Comparison of ENCODE assay signal across 21 cellular contexts in genomic region chr15:60793656-60794055, GRCh38.
DNase-seq lines count a peak whose midpoint lies in the region; ATAC-seq and TF ChIP-seq lines count a peak whose summit lies in the region.
"Had no signal": no experiment of that assay in that cellular context is flagged by ENCODE, and none has a peak within 500 bp of the region (broad histone marks: within the 10 kb centered on the region; RNA-seq: fewer than 3 reads in every experiment).

No MANE protein-coding gene starts in this region.

- intact Hi-C loops in gastrocnemius medialis (cut with DNase I; ENCODE audit: low total_unique reads): no loop called here

- in situ Hi-C loops in GM23248 (cut with MboI) (loop anchor here (10.0 kb wide), 1 partner anchor 61 kb away; no protein-coding TSS in a partner anchor), gastrocnemius medialis (cut with MboI; ENCODE audit: low sequenced_read_pairs in 4 of 4) (no loop called here)

- no peaks in the 10 kb centered on the region for H3K27me3 ChIP-seq in GM23248 (replicated peaks; ENCODE audit: insufficient read depth)
- no peaks in the 10 kb centered on the region for H3K27me3 ChIP-seq in gastrocnemius medialis
- H3K27me3 ChIP-seq: SJCRH30 had no signal

- peaks cover 13% of the 10 kb centered on the region for H3F3A ChIP-seq in GM23248 (ENCODE audit: insufficient read depth)

- H4K20me1 ChIP-seq in GM23248 (ENCODE audit: insufficient read depth): no peaks in the 10 kb centered on the region

- peaks cover 36% of the 10 kb centered on the region for H3K4me1 Mint-ChIP-seq in T-helper 17 cell

- 17 to 18% methylated on average over 4 of the region's 4 CpGs for WGBS in GM23248 (ENCODE audit: low coverage in 1 of 2, low lambda C conversion rate in 2 of 2, missing lambda C conversion rate in 2 of 2), 2 experiments

- H3K4me3 Mint-ChIP-seq in T-helper 17 cell: no peak overlapping the region

- TF ChIP-seq CTCF in gastrocnemius medialis (IDR thresholded peaks at IDR 0.05 in 4 of 5, conservative IDR thresholded peaks at IDR 0.05 in 1 of 5): no peak

- H3K9me2 ChIP-seq in GM23248 (ENCODE audit: insufficient read depth): no peaks in the 10 kb centered on the region

- no peaks in the 10 kb centered on the region for H3K36me3 ChIP-seq in GM23248 (ENCODE audit: low read depth)
- H3K36me3 ChIP-seq in gastrocnemius medialis: no peaks in the 10 kb centered on the region
- H3K36me3 ChIP-seq: SJCRH30 had no signal

- no peak for TF ChIP-seq POLR2A in gastrocnemius medialis (IDR thresholded peaks at IDR 0.05)

- peak; percentile 27 for DNase-seq in GM23248
- DNase-seq in T-helper 17 cell: no peak
- peak; percentile 14 for DNase-seq in fibroblast of gingiva (ENCODE audit: low read depth)
- DNase-seq in gastrocnemius medialis: peak in 1 of 2 donors; percentile 22
- no peak for DNase-seq in SIG-M5 treated with dmso at 0.1 percent for 504 hours (lab: John Stamatoyannopoulos, UW; ENCODE audit: unreplicated experiment)
- DNase-seq in central memory CD4-positive, alpha-beta T cell: no peak
- DNase-seq: ACHN, AML-193, Calu3, DND-41, GDM1, MV-4-11, NCI-H1436, NCI-H2029, NCI-H510A, NCI-H774, PC-3 had no signal

- no peak overlapping the region for H2AFZ ChIP-seq in GM23248

- H3K27me3 Mint-ChIP-seq in T-helper 17 cell: no peaks in the 10 kb centered on the region

- H3K9me3 ChIP-seq in GM23248 (ENCODE audit: low read depth) (no peaks in the 10 kb centered on the region), T-helper 17 cell (ENCODE audit: control insufficient read depth, low read length, poor library complexity, severe bottlenecking) (no peaks in the 10 kb centered on the region), gastrocnemius medialis (no peaks in the 10 kb centered on the region)

- no peaks in the 10 kb centered on the region for H3K79me2 ChIP-seq in GM23248 (ENCODE audit: insufficient read depth)

- H3K9ac ChIP-seq in GM23248: no peak overlapping the region

- peaks cover 16% of the 10 kb centered on the region for H3K4me1 ChIP-seq in GM23248 (ENCODE audit: insufficient read depth)
- H3K4me1 ChIP-seq in gastrocnemius medialis: peaks cover 0 to 15% of the 10 kb centered on the region in 2 donors

- no peak overlapping the region for H3K4me2 ChIP-seq in GM23248 (ENCODE audit: unreplicated experiment)

- H3K27ac Mint-ChIP-seq in T-helper 17 cell: peak overlapping the region; percentile 100

- H3K27ac ChIP-seq in GM23248 (no peak overlapping the region), gastrocnemius medialis (no peak overlapping the region)
- H3K27ac ChIP-seq: RWPE1, SJCRH30 had no signal

- H3K4me3 ChIP-seq in GM23248 (no peak overlapping the region), gastrocnemius medialis (no peak overlapping the region)
- H3K4me3 ChIP-seq: K562, SJCRH30 had no signal

- H3K36me3 Mint-ChIP-seq in T-helper 17 cell (ENCODE audit: low read depth): no peaks in the 10 kb centered on the region

- ATAC-seq in T-helper 17 cell: no peak
- ATAC-seq in gastrocnemius medialis: peak; percentile 82 to 85
- no peak for ATAC-seq in HG03095 (IDR thresholded peaks at IDR 0.05; ENCODE audit: unreplicated experiment)
- ATAC-seq: K562, PC-3 had no signal

Comparison
In these comparisons a context has a peak if more than half of its experiments do, and no peak if none do; other contexts are left out.
1. DNase-seq: peak in GM23248 (single experiment) and fibroblast of gingiva (single experiment); none in T-helper 17 cell (0 of 3), SIG-M5 treated with dmso at 0.1 percent for 504 hours (single experiment) and central memory CD4-positive, alpha-beta T cell (single experiment).
2. ATAC-seq: peak in gastrocnemius medialis (2 of 2); none in T-helper 17 cell (single experiment) and HG03095 (single experiment).